In genomic region chr10:81034376-81034775, GRCh38 we compare ENCODE assay signal across 21 cellular contexts.
DNase-seq lines count a peak whose midpoint lies in the region; ATAC-seq and TF ChIP-seq lines count a peak whose summit lies in the region.
"Had no signal": no experiment of that assay in that cellular context is flagged by ENCODE, and none has a peak within 500 bp of the region (broad histone marks: within the 10 kb centered on the region; RNA-seq: fewer than 3 reads in every experiment).

No MANE protein-coding gene starts in this region.

- TF ChIP-seq CTCF in heart right ventricle (IDR thresholded peaks at IDR 0.05): no peak

- intact Hi-C loops in heart right ventricle (cut with DNase I): no loop called here

- no peaks in the 10 kb centered on the region for H3K36me3 ChIP-seq in heart right ventricle
- H3K36me3 ChIP-seq: HAP-1 had no signal

- no peak overlapping the region for H3K27ac ChIP-seq in heart right ventricle
- H3K27ac ChIP-seq: GM23248 had no signal

- H3K4me3 ChIP-seq in heart right ventricle: no peak overlapping the region
- H3K4me3 ChIP-seq: GM23248, HAP-1 had no signal

- H3K27me3 ChIP-seq in heart right ventricle: no peaks in the 10 kb centered on the region

- H3K9me3 ChIP-seq in heart right ventricle: peaks cover 0 to 17% (median 0%) of the 10 kb centered on the region in 11 donors
- H3K9me3 ChIP-seq: HAP-1, SK-N-SH had no signal

- no peaks in the 10 kb centered on the region for H3K4me1 ChIP-seq in heart right ventricle
- H3K4me1 ChIP-seq: HAP-1 had no signal

- WGBS in heart right ventricle, 2 donors: 61% methylated on average over 4 of the region's 4 CpGs

- DNase-seq in astrocyte of the hippocampus (ENCODE audit: low read depth, low spot score) (peak; percentile 1), heart right ventricle (no peak), UCSD-AML1 (lab: John Stamatoyannopoulos, UW; ENCODE audit: unreplicated experiment) (no peak)
- no peak for DNase-seq in stimulated activated effector memory CD8-positive, alpha-beta T cell treated with anti-CD3 and anti-CD28 coated beads, Interleukin-12 subunit alpha, Interleukin-12 subunit beta, amount 100 ng/mL, for 72 hours (ENCODE audit: low spot score in 2 of 2)
- DNase-seq: CD4-positive, CD25-positive, alpha-beta regulatory T cell; EL; GM23248; NCI-H1105; NCI-H146; NCI-H2029; NCI-H2227 treated with DMSO at 0.1 percent for 48 hours; NCI-H510A; NK-92 treated with Interleukin-12 subunit alpha and Interleukin-12 subunit beta, amount 100 ng/mL, for 24 hours; SIG-M5; SK-N-SH had no signal

- ATAC-seq in GM18867 (IDR thresholded peaks at IDR 0.05; ENCODE audit: unreplicated experiment): peak; percentile 38
- ATAC-seq in GM19351 (IDR thresholded peaks at IDR 0.05; ENCODE audit: unreplicated experiment): peak; percentile 18
- ATAC-seq in heart right ventricle: no peak
- no peak for ATAC-seq in stimulated activated effector memory CD8-positive, alpha-beta T cell treated with anti-CD3 and anti-CD28 coated beads, Interleukin-12 subunit alpha, Interleukin-12 subunit beta, amount 100 ng/mL, for 72 hours
- no peak for ATAC-seq in GM21381 (IDR thresholded peaks at IDR 0.05; ENCODE audit: unreplicated experiment)
- ATAC-seq: Panc1 had no signal

- H3K36me3 Mint-ChIP-seq in stimulated activated effector memory CD8-positive, alpha-beta T cell treated with anti-CD3 and anti-CD28 coated beads, Interleukin-12 subunit alpha, Interleukin-12 subunit beta, amount 100 ng/mL, for 72 hours: no peaks in the 10 kb centered on the region
- H3K36me3 Mint-ChIP-seq: CD4-positive, CD25-positive, alpha-beta regulatory T cell; IgD-negative memory B cell had no signal

- H3K27ac Mint-ChIP-seq in stimulated activated effector memory CD8-positive, alpha-beta T cell treated with anti-CD3 and anti-CD28 coated beads, Interleukin-12 subunit alpha, Interleukin-12 subunit beta, amount 100 ng/mL, for 72 hours: no peak overlapping the region
- H3K27ac Mint-ChIP-seq: CD4-positive, CD25-positive, alpha-beta regulatory T cell; IgD-negative memory B cell had no signal

- no peak overlapping the region for H3K4me3 Mint-ChIP-seq in stimulated activated effector memory CD8-positive, alpha-beta T cell treated with anti-CD3 and anti-CD28 coated beads, Interleukin-12 subunit alpha, Interleukin-12 subunit beta, amount 100 ng/mL, for 72 hours
- H3K4me3 Mint-ChIP-seq: CD4-positive, CD25-positive, alpha-beta regulatory T cell; IgD-negative memory B cell had no signal

- peaks cover 21% of the 10 kb centered on the region for H3K9me3 Mint-ChIP-seq in stimulated activated effector memory CD8-positive, alpha-beta T cell treated with anti-CD3 and anti-CD28 coated beads, Interleukin-12 subunit alpha, Interleukin-12 subunit beta, amount 100 ng/mL, for 72 hours

- no peaks in the 10 kb centered on the region for H3K4me1 Mint-ChIP-seq in stimulated activated effector memory CD8-positive, alpha-beta T cell treated with anti-CD3 and anti-CD28 coated beads, Interleukin-12 subunit alpha, Interleukin-12 subunit beta, amount 100 ng/mL, for 72 hours
- H3K4me1 Mint-ChIP-seq: CD4-positive, CD25-positive, alpha-beta regulatory T cell had no signal

Comparison
In these comparisons a context has a peak if more than half of its experiments do, and no peak if none do; other contexts are left out.
1. ATAC-seq: peak in GM18867 (single experiment) and GM19351 (single experiment); none in heart right ventricle (0 of 8), stimulated activated effector memory CD8-positive, alpha-beta T cell treated with anti-CD3 and anti-CD28 coated beads, Interleukin-12 subunit alpha, Interleukin-12 subunit beta, amount 100 ng/mL, for 72 hours (single experiment) and GM21381 (single experiment).